ENCODE assay signal across 16 cellular contexts in the genomic region with DNA sequence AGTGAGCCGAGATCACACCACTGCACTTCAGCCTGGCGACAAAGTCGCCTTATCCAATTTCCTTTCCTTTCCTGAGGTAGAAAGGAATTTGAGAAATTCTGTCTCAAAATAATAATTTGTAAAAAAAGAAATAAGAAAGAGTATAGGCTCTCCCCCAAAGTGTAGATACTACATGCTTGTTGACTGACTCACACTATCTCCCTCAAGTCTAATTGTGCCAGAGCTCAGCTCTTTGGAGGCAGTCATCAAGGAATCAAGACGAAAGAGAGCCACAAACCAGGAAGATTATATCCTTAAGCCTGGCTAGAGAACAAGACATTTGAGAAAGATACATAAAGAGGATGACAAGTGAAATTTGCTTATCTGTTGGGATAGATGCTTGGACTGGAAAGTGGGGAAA. TPM values are rescaled to one million over a fixed set of nuclear protein-coding genes. Genes with fewer than 3 reads are reported as not detected.
DNase-seq lines count a peak whose midpoint lies in the region; ATAC-seq and TF ChIP-seq lines count a peak whose summit lies in the region.
"Had no signal": no experiment of that assay in that cellular context is flagged by ENCODE, and none has a peak within 500 bp of the region (broad histone marks: within the 10 kb centered on the region; RNA-seq: fewer than 3 reads in every experiment).

No MANE protein-coding gene starts in this region.

- H3K27me3 Mint-ChIP-seq in osteocyte (ENCODE audit: unreplicated experiment): no peaks in the 10 kb centered on the region

- no peak for ATAC-seq in HG02981 (IDR thresholded peaks at IDR 0.05; ENCODE audit: unreplicated experiment)
- ATAC-seq: GM23338, HCT116 had no signal

- H3K4me3 ChIP-seq in cardiac fibroblast (replicated peaks in 1 of 2; ENCODE audit: low read depth in 2 of 2, low read length in 2 of 2): no peak overlapping the region
- H3K4me3 ChIP-seq: GM23338, Peyer's patch had no signal

- H3K4me1 Mint-ChIP-seq in osteocyte (ENCODE audit: unreplicated experiment): peaks cover 20% of the 10 kb centered on the region

- no peak for TF ChIP-seq CTCF in cardiac fibroblast (IDR thresholded peaks at IDR 0.05; ENCODE audit: low read depth, low read length)
- no peak for TF ChIP-seq CTCF in osteocyte (IDR thresholded peaks at IDR 0.05)

- no peak overlapping the region for H3K4me3 Mint-ChIP-seq in osteocyte (ENCODE audit: unreplicated experiment)
- H3K4me3 Mint-ChIP-seq: CD14-positive monocyte, GM23338 had no signal

- no peaks in the 10 kb centered on the region for H3K9me3 Mint-ChIP-seq in osteocyte (ENCODE audit: unreplicated experiment)
- H3K9me3 Mint-ChIP-seq: CD14-positive monocyte, GM23338 had no signal

- peak; percentile 53 for DNase-seq in GM03348 (ENCODE audit: low spot score)
- DNase-seq in NCI-H226: peak; percentile 37
- DNase-seq in cardiac fibroblast (ENCODE audit: low read depth in 2 of 2): peak; percentile 37 to 43
- no peak for DNase-seq in osteocyte (ENCODE audit: extremely low spot score, unreplicated experiment)
- no peak for DNase-seq in hypothalamus (lab: John Stamatoyannopoulos, UW)
- no peak for DNase-seq in NCI-H2029 (lab: John Stamatoyannopoulos, UW)
- DNase-seq: DMS79 treated with DMSO at 0.1 percent for 48 hours, GDM1, NCI-H1417 treated with DMSO at 0.1 percent for 48 hours, NCI-H187 treated with DMSO at 0.1 percent for 48 hours, NCI-H446, Peyer's patch had no signal

- H3K36me3 Mint-ChIP-seq in osteocyte (ENCODE audit: unreplicated experiment): no peaks in the 10 kb centered on the region
- H3K36me3 Mint-ChIP-seq: CD14-positive monocyte had no signal

- H3K27ac Mint-ChIP-seq in osteocyte (ENCODE audit: unreplicated experiment): peak overlapping the region; percentile 33
- H3K27ac Mint-ChIP-seq: CD14-positive monocyte, GM23338 had no signal

RNA-seq across cellular contexts. Expression of a gene that starts 3.7 kb away (rescaled TPM):
- total RNA-seq in osteocyte: 5.3 and 7.5 TPM in 2 replicates

RNA-seq across cellular contexts. Expression of a gene that starts 5.7 kb away (rescaled TPM):
- total RNA-seq in osteocyte: 109 and 116 TPM in 2 replicates

RNA-seq across cellular contexts. Expression of a gene that starts 18.0 kb away (rescaled TPM):
- total RNA-seq in osteocyte: 1.2 and 2.1 TPM in 2 replicates
- total RNA-seq: GM23338 had no signal

RNA-seq across cellular contexts. Expression of a gene that starts 20.2 kb away (rescaled TPM):
- 40.8 and 45.5 TPM in 2 replicates for total RNA-seq in osteocyte

RNA-seq across cellular contexts. Expression of a gene that starts 24.6 kb away (rescaled TPM):
- 13.1 and 13.9 TPM in 2 replicates for total RNA-seq in osteocyte

Comparison
In these comparisons a context has a peak if more than half of its experiments do, and no peak if none do; other contexts are left out.
1. DNase-seq: peak in GM03348 (single experiment), NCI-H226 (single experiment) and cardiac fibroblast (2 of 2); none in osteocyte (single experiment), hypothalamus (0 of 51) and NCI-H2029 (single experiment).